Comparison of ENCODE assay signal across 7 cellular contexts in genomic region chr2:64454316-64455030, GRCh38. TPM values are rescaled to one million over a fixed set of nuclear protein-coding genes. Genes with fewer than 3 reads are reported as not detected.
DNase-seq lines count a peak whose midpoint lies in the region; TF ChIP-seq lines count a peak whose summit lies in the region.

No MANE protein-coding gene starts in this region.

- no peaks in the 10 kb centered on the region for H4K20me1 ChIP-seq in MM.1S (ENCODE audit: insufficient read depth, low read length)

- no peak for TF ChIP-seq CTCF in GM12875 (IDR thresholded peaks at IDR 0.05; ENCODE audit: borderline replicate concordance, insufficient read depth, low read depth, low read length)
- TF ChIP-seq CTCF in MM.1S (IDR thresholded peaks at IDR 0.05; ENCODE audit: low read length) = no peak
- TF ChIP-seq CTCF in liver (IDR thresholded peaks at IDR 0.05; ENCODE audit: low read depth, low read length, missing input control) = no peak

- TF ChIP-seq RAD21 in liver (IDR thresholded peaks at IDR 0.05) = peak in 1 of 2 donors; percentile 16

- peak overlapping the region; percentile 84 for H3K4me2 ChIP-seq in MM.1S (ENCODE audit: low read depth, low read length)

- H3K9ac ChIP-seq in MM.1S (ENCODE audit: low read length) = peak overlapping the region; percentile 68; the same call in 1 of the 2 replicates
- peak overlapping the region in 1 of 2 donors; percentile 13 for H3K9ac ChIP-seq in liver (ENCODE audit: low read depth in 1 of 2, low read length in 2 of 2)

- peak overlapping the region; percentile 75 for H3K4me3 ChIP-seq in GM12875 (ENCODE audit: low read depth, low read length)
- H3K4me3 ChIP-seq in H7 (ENCODE audit: insufficient read depth, low read depth, low read length) = peak overlapping the region; percentile 85
- H3K4me3 ChIP-seq in MM.1S (ENCODE audit: low read length) = peak overlapping the region; percentile 74
- H3K4me3 ChIP-seq in liver (ENCODE audit: low read depth in 1 of 3, low read length in 3 of 3) = peak overlapping the region; percentile 21 to 97 (median 66)

- H3K27ac ChIP-seq in MM.1S (ENCODE audit: low read length) (peak overlapping the region; percentile 42; the same call in 1 of the 2 replicates), liver (ENCODE audit: low read depth in 1 of 2, low read length in 2 of 2) (peak overlapping the region; percentile 90 to 91)

- H3K27me3 ChIP-seq in H7 (ENCODE audit: control insufficient read depth, insufficient read depth, low read length) = no peaks in the 10 kb centered on the region
- no peaks in the 10 kb centered on the region for H3K27me3 ChIP-seq in MM.1S (replicated peaks; ENCODE audit: insufficient read depth, low read length)
- no peaks in the 10 kb centered on the region for H3K27me3 ChIP-seq in liver (ENCODE audit: control insufficient read depth in 4 of 4, insufficient read depth in 4 of 4, low read length in 3 of 4)

- H2AFZ ChIP-seq in MM.1S (ENCODE audit: low read length) = peak overlapping the region; percentile 61

- H3K36me3 ChIP-seq in H7 (replicated peaks; ENCODE audit: control insufficient read depth, insufficient read depth, low read length) (peaks cover 13% of the 10 kb centered on the region), MM.1S (replicated peaks; ENCODE audit: insufficient read depth, low read length) (no peaks in the 10 kb centered on the region), liver (ENCODE audit: control insufficient read depth in 4 of 4, insufficient read depth in 3 of 4, low read depth in 1 of 4, low read length in 3 of 4) (peaks cover 2 to 13% (median 7%) of the 10 kb centered on the region in 4 donors)

- no peaks in the 10 kb centered on the region for H3K9me2 ChIP-seq in MM.1S (replicated peaks; ENCODE audit: insufficient read depth, low read length)

- 1% methylated on average over 96 of the region's 96 CpGs for WGBS in liver

- H3K79me2 ChIP-seq in MM.1S (ENCODE audit: low read length) = no peaks in the 10 kb centered on the region

- peaks cover 12% of the 10 kb centered on the region; the same call in 1 of the 2 replicates for H3F3A ChIP-seq in MM.1S (ENCODE audit: insufficient read depth, low read length)

- peak; percentile 95 for DNase-seq in H7
- DNase-seq in MM.1S = peak; percentile 63
- peak; percentile 47 to 58 for DNase-seq in activated CD4-positive, alpha-beta T cell treated with anti-CD3 and anti-CD28 coated beads, Interleukin-2, amount 50 U/mL, for 48 hours
- DNase-seq in dermis microvascular lymphatic vessel endothelial cell (ENCODE audit: low read depth in 2 of 2) = peak; percentile 36 to 69
- peak; percentile 55 for DNase-seq in stimulated activated CD4-positive, alpha-beta T cell treated with anti-CD3 and anti-CD28 coated beads, Interleukin-4, amount 100 ng/mL, for 1 hour

- H3K4me1 ChIP-seq in MM.1S (ENCODE audit: low read length) (peaks cover 11% of the 10 kb centered on the region), liver (ENCODE audit: control insufficient read depth in 4 of 4, insufficient read depth in 4 of 4, low read length in 3 of 4) (peaks cover 3 to 20% (median 15%) of the 10 kb centered on the region in 4 donors)

- H3K9me3 ChIP-seq in MM.1S (replicated peaks; ENCODE audit: insufficient read depth, low read length) (no peaks in the 10 kb centered on the region), liver (ENCODE audit: control insufficient read depth in 4 of 4, low read length in 3 of 4) (no peaks in the 10 kb centered on the region)

TF ChIP-seq in liver, 16 proteins besides CTCF, POLR2A, EP300 and RAD21:
- no peak for TF ChIP-seq ATF3 (IDR thresholded peaks at IDR 0.05)

RNA-seq across cellular contexts. Expression of gene LGALSL, which starts 0.5 kb away (rescaled TPM):
- total RNA-seq in H7 (2014; rRNA removed; shearing (Covaris generic)) = 12.0 and 12.1 TPM in 2 replicates
- total RNA-seq in dermis microvascular lymphatic vessel endothelial cell = 2.3 and 3.8 TPM in 2 replicates
- 1 to 10 TPM; 4.4 to 8.7 TPM for total RNA-seq in liver
- 1 to 10 TPM; 2.4 to 3.2 TPM for polyA plus RNA-seq in liver

Comparison
In these comparisons a context has a peak if more than half of its experiments do, and no peak if none do; other contexts are left out.
1. Peak in every context shown above with its lines: DNase-seq, H3K4me3 ChIP-seq and H3K27ac ChIP-seq.